ENCODE assay signal across 1 cellular context in the genomic region with DNA sequence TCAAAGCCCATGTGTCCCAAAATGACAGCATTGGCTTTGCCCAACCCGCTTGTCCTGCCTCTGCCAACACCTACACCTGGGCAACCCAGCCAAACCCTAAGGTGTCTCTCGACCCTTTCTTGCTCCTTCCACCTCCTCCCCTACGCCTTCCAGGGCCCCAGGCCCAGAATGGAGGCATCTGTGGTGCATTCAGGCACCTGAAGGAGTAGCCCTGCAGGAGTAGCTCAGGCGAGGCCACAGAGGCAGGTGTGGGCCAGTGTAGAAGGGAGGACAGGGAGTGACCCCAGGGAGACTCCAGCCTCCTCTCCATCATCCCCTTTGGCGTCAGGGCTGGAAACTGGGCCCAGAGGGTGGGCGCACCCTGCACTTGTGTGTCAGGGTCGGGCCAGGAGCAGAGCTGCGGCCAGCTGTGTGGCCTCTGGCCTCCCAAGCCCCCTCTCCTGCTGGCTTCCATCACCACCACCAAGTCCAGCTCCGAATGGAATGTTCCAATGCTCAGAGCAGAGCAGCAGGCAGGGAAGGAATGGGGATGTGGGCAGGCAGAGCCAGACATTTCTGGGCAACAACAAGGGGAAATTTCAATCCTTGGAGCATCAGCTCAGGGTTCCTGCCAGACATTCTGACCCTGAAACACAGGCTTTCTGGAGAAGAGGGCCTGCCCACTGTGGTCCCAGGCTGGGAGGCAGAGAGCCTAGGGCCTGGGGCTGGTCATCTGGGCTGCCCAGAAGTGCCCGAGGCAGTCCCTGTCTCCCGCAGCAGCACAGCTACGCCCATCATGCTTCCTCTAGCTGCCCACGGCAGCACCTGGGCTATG.
TF ChIP-seq lines count a peak whose summit lies in the region.

No MANE protein-coding gene starts in this region.

TF ChIP-seq in H1, 55 proteins besides CTCF, POLR2A, EP300 and RAD21:
- no peak for TF ChIP-seq SUZ12 (IDR thresholded peaks at IDR 0.05; ENCODE audit: low read length)
- TF ChIP-seq SP4 (IDR thresholded peaks at IDR 0.05; ENCODE audit: low read length), result no peak
- no peak for TF ChIP-seq SAP30 (IDR thresholded peaks at IDR 0.05; ENCODE audit: insufficient read depth, insufficient replicate concordance, low read length)
- no peak for TF ChIP-seq ZNF274 (IDR thresholded peaks at IDR 0.05; ENCODE audit: borderline replicate concordance, extremely low read depth, low read length)
- no peak for TF ChIP-seq BACH1 (IDR thresholded peaks at IDR 0.05; ENCODE audit: low read length)
- TF ChIP-seq, protein P1, sequence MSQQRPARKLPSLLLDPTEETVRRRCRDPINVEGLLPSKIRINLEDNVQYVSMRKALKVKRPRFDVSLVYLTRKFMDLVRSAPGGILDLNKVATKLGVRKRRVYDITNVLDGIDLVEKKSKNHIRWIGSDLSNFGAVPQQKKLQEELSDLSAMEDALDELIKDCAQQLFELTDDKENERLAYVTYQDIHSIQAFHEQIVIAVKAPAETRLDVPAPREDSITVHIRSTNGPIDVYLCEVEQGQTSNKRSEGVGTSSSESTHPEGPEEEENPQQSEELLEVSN (IDR thresholded peaks at IDR 0.05), result no peak
